Comparison of ENCODE assay signal across 1 cellular context in the genomic region with DNA sequence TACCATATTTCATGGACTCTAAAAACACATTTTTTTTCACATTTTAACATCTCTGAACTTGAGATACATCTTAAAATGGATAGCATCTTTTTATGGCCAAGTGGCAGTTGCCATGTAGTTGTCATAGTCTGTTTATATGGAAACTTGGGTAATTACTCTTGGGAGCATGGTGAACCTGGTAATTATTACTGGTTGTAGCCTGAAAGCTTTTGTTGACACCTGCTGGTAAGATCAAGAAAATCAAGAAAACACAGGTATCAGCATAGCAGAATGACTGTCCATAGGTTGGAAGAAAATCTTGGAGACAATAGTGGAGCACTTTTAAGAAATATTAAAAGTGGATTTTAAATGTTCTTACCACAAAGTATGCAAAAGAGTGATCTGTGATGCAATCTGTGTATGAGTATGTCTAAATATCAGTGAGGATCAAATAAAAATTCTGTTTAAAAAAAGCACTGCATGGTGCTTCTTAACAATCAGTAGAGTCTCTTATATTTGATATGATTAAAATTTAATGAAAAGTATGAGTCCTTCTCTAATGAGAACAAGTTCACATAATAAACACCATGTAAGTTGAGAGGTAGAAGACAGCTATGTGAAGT.
TF ChIP-seq lines count a peak whose summit lies in the region.

No MANE protein-coding gene starts in this region.

TF ChIP-seq in IMR-90, 13 proteins besides CTCF, POLR2A, EP300 and RAD21 (continued from another document):
- peak; percentile 79 for TF ChIP-seq CEBPB (IDR thresholded peaks at IDR 0.05; ENCODE audit: low read depth, low read length)
- TF ChIP-seq FOS (IDR thresholded peaks at IDR 0.05; ENCODE audit: low read depth, low read length): no peak
- peak; percentile 26; the same call in 1 of the 2 replicates for TF ChIP-seq SMC3 (IDR thresholded peaks at IDR 0.05; ENCODE audit: low read depth, low read length)
- TF ChIP-seq NFE2L2 (IDR thresholded peaks at IDR 0.05; ENCODE audit: low read depth, low read length): no peak
- TF ChIP-seq USF2 (IDR thresholded peaks at IDR 0.05; ENCODE audit: low read depth, low read length): no peak
- no peak for TF ChIP-seq ELK1 (IDR thresholded peaks at IDR 0.05; ENCODE audit: borderline replicate concordance, low read depth, low read length)
